In genomic region chr1:7781923-7782495, GRCh38 we compare ENCODE assay signal across 9 cellular contexts. TPM values are rescaled to one million over a fixed set of nuclear protein-coding genes. Genes with fewer than 3 reads are reported as not detected.
DNase-seq lines count a peak whose midpoint lies in the region; ATAC-seq and TF ChIP-seq lines count a peak whose summit lies in the region.
"Had no signal": no experiment of that assay in that cellular context is flagged by ENCODE, and none has a peak within 500 bp of the region (broad histone marks: within the 10 kb centered on the region; RNA-seq: fewer than 3 reads in every experiment).

No MANE protein-coding gene starts in this region.

- H3K4me1 ChIP-seq in vagina = peaks cover 11% of the 10 kb centered on the region

- H3K27ac ChIP-seq in vagina = peak overlapping the region; percentile 96

- intact Hi-C loops in vagina (cut with DNase I) = no loop called here

- peak overlapping the region; percentile 15 for H3K27ac Mint-ChIP-seq in activated T-helper 17 cell treated with anti-CD3 and anti-CD28 coated beads, Interleukin-2, amount 50 U/mL, for 72 hours
- H3K27ac Mint-ChIP-seq in memory B cell = peak overlapping the region; percentile 29

- no peaks in the 10 kb centered on the region for H3K9me3 ChIP-seq in vagina

- peak overlapping the region; percentile 69 for H3K4me3 Mint-ChIP-seq in activated T-helper 17 cell treated with anti-CD3 and anti-CD28 coated beads, Interleukin-2, amount 50 U/mL, for 72 hours
- H3K4me3 Mint-ChIP-seq in memory B cell = peak overlapping the region; percentile 85

- no peak for TF ChIP-seq CTCF in vagina (IDR thresholded peaks at IDR 0.05)

- peaks cover 43% of the 10 kb centered on the region for H3K36me3 Mint-ChIP-seq in activated T-helper 17 cell treated with anti-CD3 and anti-CD28 coated beads, Interleukin-2, amount 50 U/mL, for 72 hours (ENCODE audit: low read depth)
- peaks cover 8% of the 10 kb centered on the region for H3K36me3 Mint-ChIP-seq in memory B cell

- H3K27me3 Mint-ChIP-seq in activated T-helper 17 cell treated with anti-CD3 and anti-CD28 coated beads, Interleukin-2, amount 50 U/mL, for 72 hours = no peaks in the 10 kb centered on the region
- no peaks in the 10 kb centered on the region for H3K27me3 Mint-ChIP-seq in memory B cell

- no peak for TF ChIP-seq POLR2A in vagina (IDR thresholded peaks at IDR 0.05)

- H3K36me3 ChIP-seq in vagina = peaks cover 0 to 36% of the 10 kb centered on the region in 2 donors

- no peak for ATAC-seq in activated T-helper 17 cell treated with anti-CD3 and anti-CD28 coated beads, Interleukin-2, amount 50 U/mL, for 72 hours (replicated peaks)
- ATAC-seq in memory B cell (ENCODE audit: low read depth) = no peak
- ATAC-seq in GM21447 (IDR thresholded peaks at IDR 0.05; ENCODE audit: unreplicated experiment) = no peak
- ATAC-seq: GM12878 had no signal

- no peaks in the 10 kb centered on the region for H3K27me3 ChIP-seq in vagina

- DNase-seq in activated naive CD4-positive, alpha-beta T cell treated with Interleukin-2 at 50 U/mL for 16 hours = peak; percentile 4
- no peak for DNase-seq in activated naive CD4-positive, alpha-beta T cell treated with anti-CD3 and anti-CD28 coated beads, Interleukin-2, amount 50 U/mL, for 16 hours
- DNase-seq in memory B cell (ENCODE audit: low spot score in 2 of 2) (no peak), vagina (ENCODE audit: extremely low spot score in 2 of 2) (no peak), midbrain (lab: John Stamatoyannopoulos, UW) (no peak), NCI-H2081 (lab: John Stamatoyannopoulos, UW) (no peak)

- no peaks in the 10 kb centered on the region for H3K9me3 Mint-ChIP-seq in activated T-helper 17 cell treated with anti-CD3 and anti-CD28 coated beads, Interleukin-2, amount 50 U/mL, for 72 hours
- no peaks in the 10 kb centered on the region for H3K9me3 Mint-ChIP-seq in memory B cell

- H3K4me1 Mint-ChIP-seq in activated T-helper 17 cell treated with anti-CD3 and anti-CD28 coated beads, Interleukin-2, amount 50 U/mL, for 72 hours = peaks cover 18% of the 10 kb centered on the region
- peaks cover 15% of the 10 kb centered on the region for H3K4me1 Mint-ChIP-seq in memory B cell

- no peak overlapping the region for H3K4me3 ChIP-seq in vagina

RNA-seq across cellular contexts. Expression of gene PER3, which starts 2.1 kb away (rescaled TPM):
- 1 to 10 TPM; 3.1 to 4.8 TPM for total RNA-seq in activated T-helper 17 cell treated with anti-CD3 and anti-CD28 coated beads, Interleukin-2, amount 50 U/mL, for 72 hours
- total RNA-seq in vagina = 24.6 TPM

RNA-seq across cellular contexts. Expression of gene VAMP3, which starts 10.9 kb away (rescaled TPM):
- 10 to 100 TPM; 22.3 to 24.9 TPM for total RNA-seq in activated T-helper 17 cell treated with anti-CD3 and anti-CD28 coated beads, Interleukin-2, amount 50 U/mL, for 72 hours
- total RNA-seq in vagina = 59.2 TPM
